Comparison of ENCODE assay signal across 8 cellular contexts in the genomic region with DNA sequence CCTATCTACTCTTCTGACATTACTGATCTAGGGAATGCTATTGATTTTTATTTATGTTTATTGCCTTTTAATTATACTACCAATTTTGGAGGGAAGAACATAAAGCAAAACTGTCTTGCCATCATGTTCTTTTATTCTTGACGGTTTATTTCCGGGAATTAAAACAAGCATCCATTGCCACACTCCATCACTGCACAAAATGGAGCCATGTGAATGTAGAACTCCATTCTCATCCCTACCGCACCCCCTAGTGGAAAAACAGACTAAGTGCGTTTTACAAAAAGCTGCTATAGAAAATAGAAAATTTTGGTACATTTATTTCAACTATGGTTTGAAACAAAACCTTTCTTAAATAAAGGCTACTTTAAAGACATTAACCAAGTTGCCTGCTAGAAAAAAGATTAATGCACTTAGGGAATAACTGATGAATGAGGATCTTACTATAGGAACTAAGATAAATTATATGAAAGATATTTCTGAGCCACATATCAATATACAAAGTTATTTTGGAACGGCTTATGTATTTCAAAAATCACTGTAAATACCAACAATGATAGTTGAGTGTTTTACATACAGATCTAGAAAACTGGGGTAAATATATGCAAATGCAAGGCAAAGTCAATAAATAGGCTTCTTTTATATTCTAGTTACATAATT. TPM values are rescaled to one million over a fixed set of nuclear protein-coding genes. Genes with fewer than 3 reads are reported as not detected.
DNase-seq lines count a peak whose midpoint lies in the region; ATAC-seq, FAIRE-seq and TF ChIP-seq lines count a peak whose summit lies in the region.

No MANE protein-coding gene starts in this region.

- H3K27ac ChIP-seq in brain microvascular endothelial cell (no peak overlapping the region), keratinocyte (ENCODE audit: control insufficient read depth, insufficient read depth, low read length) (no peak overlapping the region), thyroid gland (no peak overlapping the region)

- whole genome bisulfite sequencing in thyroid gland, 2 donors, result 25 to 28% methylated on average over 5 of the region's 5 CpGs

- ATAC-seq in GM21367 (IDR thresholded peaks at IDR 0.05; ENCODE audit: unreplicated experiment), result peak; percentile 53
- peak; percentile 47 for ATAC-seq in HG03571 (IDR thresholded peaks at IDR 0.05; ENCODE audit: unreplicated experiment)

- H3K9me1 ChIP-seq in keratinocyte (ENCODE audit: control insufficient read depth, extremely low read depth, insufficient read depth, low read length), result no peaks in the 10 kb centered on the region

- in situ Hi-C loops in brain microvascular endothelial cell (cut with HindIII; ENCODE audit: low pct_ligation_motif_present, low sequenced_read_pairs), result loop anchor here (25.0 kb wide), 1 partner anchor 131 kb away; no protein-coding TSS in a partner anchor

- no peak overlapping the region for H3K4me3 ChIP-seq in brain microvascular endothelial cell (ENCODE audit: low read depth, low read length)
- H3K4me3 ChIP-seq in keratinocyte (ENCODE audit: control insufficient read depth in 2 of 3, extremely low read depth in 1 of 3, insufficient read depth in 2 of 3, low read depth in 1 of 3, low read length in 3 of 3), result no peak overlapping the region
- H3K4me3 ChIP-seq in thyroid gland (replicated peaks in 1 of 3), result no peak overlapping the region

- peak; percentile 75 for TF ChIP-seq CTCF in brain microvascular endothelial cell (IDR thresholded peaks at IDR 0.05; ENCODE audit: low read depth, low read length, missing control alignments)
- peak; percentile 55 to 63 (median 61) for TF ChIP-seq CTCF in keratinocyte (optimal IDR thresholded peaks at IDR 0.05 in 1 of 3, IDR thresholded peaks at IDR 0.05 in 1 of 3, conservative IDR thresholded peaks at IDR 0.05 in 1 of 3; ENCODE audit: extremely low read depth in 1 of 3, insufficient read depth in 2 of 3, low read length in 3 of 3)
- TF ChIP-seq CTCF in thyroid gland (IDR thresholded peaks at IDR 0.05), result peak; percentile 40 to 81 (median 73)

- DNase-seq in EH (ENCODE audit: low read depth), result peak; percentile 71
- DNase-seq in NCI-H69 (lab: John Stamatoyannopoulos, UW), result peak; percentile 84
- DNase-seq in brain microvascular endothelial cell, result peak; percentile 49
- DNase-seq in keratinocyte (ENCODE audit: low read depth, low spot score), result no peak
- peak; percentile 5 to 18 for DNase-seq in thyroid gland
- no peak for DNase-seq in 8988T

- H3K4me1 ChIP-seq in keratinocyte (ENCODE audit: control insufficient read depth, extremely low read depth, insufficient read depth, low read length), result no peaks in the 10 kb centered on the region
- no peaks in the 10 kb centered on the region for H3K4me1 ChIP-seq in thyroid gland

- H3K36me3 ChIP-seq in brain microvascular endothelial cell (replicated peaks) (peaks cover 3% of the 10 kb centered on the region), keratinocyte (ENCODE audit: control insufficient read depth in 2 of 2, extremely low read depth in 1 of 2, insufficient read depth in 2 of 2, low read length in 2 of 2) (peaks cover 0 to 13% of the 10 kb centered on the region in 2 experiments), thyroid gland (no peaks in the 10 kb centered on the region)

- TF ChIP-seq POLR2A in thyroid gland (IDR thresholded peaks at IDR 0.05), result no peak

- dilution Hi-C loops in keratinocyte (cut with MboI; ENCODE audit: extremely low pct_ligation_motif_present, low sequenced_read_pairs), result no loop called here

- no peak overlapping the region for H3K4me2 ChIP-seq in keratinocyte (ENCODE audit: control insufficient read depth, extremely low read depth, insufficient read depth, low read depth, low read length)

- no peaks in the 10 kb centered on the region for H3K27me3 ChIP-seq in brain microvascular endothelial cell (replicated peaks)
- no peaks in the 10 kb centered on the region for H3K27me3 ChIP-seq in keratinocyte (ENCODE audit: control insufficient read depth, extremely low read depth, insufficient read depth, low read length)
- no peaks in the 10 kb centered on the region for H3K27me3 ChIP-seq in thyroid gland

- H3K9ac ChIP-seq in keratinocyte (ENCODE audit: control insufficient read depth, extremely low read depth, insufficient read depth, low read length), result no peak overlapping the region

- no peak overlapping the region for H2AFZ ChIP-seq in keratinocyte (ENCODE audit: control insufficient read depth, low read length)

- intact Hi-C loops in thyroid gland (cut with DNase I), result no loop called here

- no peaks in the 10 kb centered on the region for H3K79me2 ChIP-seq in keratinocyte (ENCODE audit: control insufficient read depth, insufficient read depth, low read length)

- H4K20me1 ChIP-seq in keratinocyte (ENCODE audit: control insufficient read depth, extremely low read depth, insufficient read depth, low read length), result no peaks in the 10 kb centered on the region

- peak; percentile 51 for FAIRE-seq in keratinocyte (lab: Jason Lieb, UNC)

- H3K9me3 ChIP-seq in keratinocyte (ENCODE audit: control insufficient read depth, low read depth, low read length), result no peaks in the 10 kb centered on the region
- no peaks in the 10 kb centered on the region for H3K9me3 ChIP-seq in thyroid gland

RNA-seq across cellular contexts. Expression of a gene that starts 26.6 kb away (rescaled TPM):
- 16.8 to 34.0 TPM (median 21.5 TPM) in 3 replicates for polyA plus RNA-seq in keratinocyte
- polyA plus RNA-seq in keratinocyte (2011; ENCODE audit: low read depth), result 32.8 TPM
- polyA plus RNA-seq in keratinocyte (2011; cell fraction: cytosol; rRNA removed), result 12.1 and 23.3 TPM in 2 replicates
- 19.2 and 21.4 TPM in 2 replicates for polyA plus RNA-seq in keratinocyte (2011; cell fraction: nucleus; rRNA removed)
- 12.5 and 24.8 TPM in 2 replicates for polyA plus RNA-seq in keratinocyte (2012; ENCODE audit: low replicate concordance)
- 3.0 to 24.4 TPM (median 10.0 TPM) in 3 replicates for polyA minus RNA-seq in keratinocyte
- 11.1 TPM for polyA minus RNA-seq in keratinocyte (2011; cell fraction: cytosol; rRNA and poly(A)+ RNA removed)
- polyA minus RNA-seq in keratinocyte (2011; cell fraction: nucleus; rRNA and poly(A)+ RNA removed), result 11.9 and 21.3 TPM in 2 replicates
- total RNA-seq in thyroid gland, result 100 to 1,000 TPM in 1 of 4 donors, 10 to 100 TPM in 3; 19.5 to 335 (median 25.1) TPM

Comparison
In these comparisons a context has a peak if more than half of its experiments do, and no peak if none do; other contexts are left out.
1. DNase-seq: peak in EH (single experiment), NCI-H69 (single experiment), brain microvascular endothelial cell (single experiment) and thyroid gland (2 of 2); none in keratinocyte (single experiment) and 8988T (single experiment).
2. Peak in every context shown above with its lines, with median percentiles within 50 percentile points of each other: CTCF ChIP-seq.